ENCODE assay signal across 1 cellular context in genomic region chr1:199010492-199010891, GRCh38.
TF ChIP-seq lines count a peak whose summit lies in the region.

No MANE protein-coding gene starts in this region.

TF ChIP-seq in IMR-90, 13 proteins besides CTCF, POLR2A, EP300 and RAD21 (continued from another document):
- TF ChIP-seq ELK1 (IDR thresholded peaks at IDR 0.05; ENCODE audit: borderline replicate concordance, low read depth, low read length): no peak
- TF ChIP-seq MXI1 (IDR thresholded peaks at IDR 0.05; ENCODE audit: borderline replicate concordance, low read depth, low read length): no peak
TF ChIP-seq in IMR-90: peak in this region for 0.
